8 cellular contexts compared by ENCODE assay signal in genomic region chr7:151081170-151082101, GRCh38. TPM values are rescaled to one million over a fixed set of nuclear protein-coding genes. Genes with fewer than 3 reads are reported as not detected.
DNase-seq lines count a peak whose midpoint lies in the region; ATAC-seq and TF ChIP-seq lines count a peak whose summit lies in the region.

No MANE protein-coding gene starts in this region.

- no peaks in the 10 kb centered on the region; the same call in 1 of the 2 replicates for H4K20me1 ChIP-seq in SK-N-SH (ENCODE audit: insufficient read depth)

- DNase-seq in SK-N-SH (peak; percentile 63), RWPE2 (ENCODE audit: low spot score) (peak; percentile 55), fibroblast of gingiva (ENCODE audit: low read depth) (peak; percentile 39), osteocyte (ENCODE audit: extremely low spot score, unreplicated experiment) (no peak), HUDEP-2 (lab: John Stamatoyannopoulos, UW; ENCODE audit: unreplicated experiment in 76 of 76) (no peak), NAMALWA (ENCODE audit: low spot score) (no peak)

- H3K9me3 Mint-ChIP-seq in osteocyte (ENCODE audit: unreplicated experiment) = no peaks in the 10 kb centered on the region

- H3K4me3 ChIP-seq in SK-N-SH (ENCODE audit: low read depth in 2 of 2, low read length in 1 of 2) (peak overlapping the region; percentile 94 to 99), RWPE2 (ENCODE audit: severe bottlenecking) (peak overlapping the region; percentile 96)

- CTCF ChIA-PET in SK-N-SH (lab: Yijun Ruan, JAX) = interaction anchor here (0.7 to 21.3 kb wide), 6 partner anchors 13 to 70 kb away, joined by 3 to 474 read pairs (median 8); partner anchors contain the start of genes CDK5 and SLC4A2

- H3K4me2 ChIP-seq in SK-N-SH = peak overlapping the region; percentile 98

- no peaks in the 10 kb centered on the region for H3K9me2 ChIP-seq in SK-N-SH

- no peaks in the 10 kb centered on the region for H3K27me3 Mint-ChIP-seq in osteocyte (ENCODE audit: unreplicated experiment)

- ATAC-seq in SK-N-SH treated with all-trans-retinoic acid at 6 μM for 48 hours (no peak; the same call in 2 of the 3 replicates), RWPE2 (ENCODE audit: low read depth) (peak; percentile 16), GM19452 (IDR thresholded peaks at IDR 0.05; ENCODE audit: unreplicated experiment) (no peak)

- POLR2A ChIA-PET in SK-N-SH (lab: Yijun Ruan, JAX) = interaction anchor here (0.6 to 1.5 kb wide), 8 partner anchors 13 to 151 kb away, joined by 3 to 7 read pairs (median 4); partner anchors contain the start of genes ABCB8 and CHPF2

- peaks cover 31 to 51% of the 10 kb centered on the region in 2 experiments for H3K4me1 ChIP-seq in SK-N-SH (ENCODE audit: control insufficient read depth in 1 of 2, insufficient read depth in 2 of 2, low read depth in 1 of 2, low read length in 1 of 2)
- H3K4me1 ChIP-seq in RWPE2 (ENCODE audit: insufficient read depth, poor library complexity, severe bottlenecking) = peaks cover 6% of the 10 kb centered on the region

- TF ChIP-seq CTCF in SK-N-SH (IDR thresholded peaks at IDR 0.05) (no peak), RWPE2 (IDR thresholded peaks at IDR 0.05; ENCODE audit: poor library complexity, severe bottlenecking) (no peak), osteocyte (IDR thresholded peaks at IDR 0.05) (no peak)

- peaks cover 48% of the 10 kb centered on the region for H3K79me2 ChIP-seq in SK-N-SH (ENCODE audit: insufficient read depth)

- peak overlapping the region; percentile 96 for H3K9ac ChIP-seq in SK-N-SH

- TF ChIP-seq EP300 in SK-N-SH (IDR thresholded peaks at IDR 0.05; ENCODE audit: borderline replicate concordance in 1 of 2, low read depth in 1 of 2, low read length in 1 of 2) = no peak

- H3K4me1 Mint-ChIP-seq in osteocyte (ENCODE audit: unreplicated experiment) = peaks cover 57% of the 10 kb centered on the region

- H3K36me3 ChIP-seq in SK-N-SH (replicated peaks in 1 of 2; ENCODE audit: control insufficient read depth in 1 of 2, insufficient read depth in 2 of 2, low read length in 1 of 2) (peaks cover 7 to 38% of the 10 kb centered on the region in 2 experiments), RWPE2 (ENCODE audit: low read depth) (peaks cover 7% of the 10 kb centered on the region)

- 49% methylated on average over 47 of the region's 64 CpGs for WGBS in SK-N-SH (ENCODE audit: low lambda C conversion rate)

- H3K27ac ChIP-seq in SK-N-SH (ENCODE audit: low read depth in 2 of 2, low read length in 1 of 2) (peak overlapping the region; percentile 78 to 92), RWPE2 (ENCODE audit: poor library complexity, severe bottlenecking) (peak overlapping the region; percentile 87)

- 0 out of 2 replicates have a peak overlapping the region, but pooled peaks have one; percentile 24 for H2AFZ ChIP-seq in SK-N-SH (ENCODE audit: low read depth)

- H3K9me3 ChIP-seq in SK-N-SH (no peaks in the 10 kb centered on the region), RWPE2 (ENCODE audit: severe bottlenecking) (no peaks in the 10 kb centered on the region)

- TF ChIP-seq RAD21 in SK-N-SH (IDR thresholded peaks at IDR 0.05; ENCODE audit: low read length) = no peak

- H3F3A ChIP-seq in SK-N-SH (replicated peaks; ENCODE audit: insufficient read depth) = peaks cover 41% of the 10 kb centered on the region

- H3K27ac Mint-ChIP-seq in osteocyte (ENCODE audit: unreplicated experiment) = peak overlapping the region; percentile 89

- no peaks in the 10 kb centered on the region for H3K27me3 ChIP-seq in SK-N-SH (ENCODE audit: insufficient read depth)
- no peaks in the 10 kb centered on the region for H3K27me3 ChIP-seq in RWPE2 (ENCODE audit: insufficient read depth, poor library complexity, severe bottlenecking)

- H3K36me3 Mint-ChIP-seq in osteocyte (ENCODE audit: unreplicated experiment) = no peaks in the 10 kb centered on the region

- peak overlapping the region; percentile 89 for H3K4me3 Mint-ChIP-seq in osteocyte (ENCODE audit: unreplicated experiment)

TF ChIP-seq in SK-N-SH, 30 proteins besides CTCF, POLR2A, EP300 and RAD21 (continues in another document):
- no peak for TF ChIP-seq RFX5 (IDR thresholded peaks at IDR 0.05; ENCODE audit: low read length)
- no peak for TF ChIP-seq NRF1 (IDR thresholded peaks at IDR 0.05; ENCODE audit: low read depth, low read length)
- no peak for TF ChIP-seq NFIC (IDR thresholded peaks at IDR 0.05; ENCODE audit: borderline replicate concordance)
- no peak for TF ChIP-seq RCOR1 (IDR thresholded peaks at IDR 0.05; ENCODE audit: low read length)
- TF ChIP-seq SMC3 (IDR thresholded peaks at IDR 0.05; ENCODE audit: low read depth, low read length) = no peak
- no peak for TF ChIP-seq ZBTB33 (IDR thresholded peaks at IDR 0.05; ENCODE audit: borderline replicate concordance, low read depth)
- no peak for TF ChIP-seq EZH2phosphoT487 (IDR thresholded peaks at IDR 0.05; ENCODE audit: borderline replicate concordance, low read depth)

TF ChIP-seq in SK-N-SH treated with all-trans-retinoic acid at 6 μM for 48 hours, 23 proteins besides CTCF, POLR2A, EP300 and RAD21:
- TF ChIP-seq RARB (CRISPR knock-in tag; IDR thresholded peaks at IDR 0.05) = no peak

RNA-seq across cellular contexts. Expression of gene FASTK, which starts 0.8 kb away (rescaled TPM):
- polyA plus RNA-seq in SK-N-SH (2012; rRNA removed) = 125 and 148 TPM in 2 replicates
- polyA plus RNA-seq in SK-N-SH (2012; cell fraction: cytosol; rRNA removed) = 34.4 and 60.5 TPM in 2 replicates
- polyA plus RNA-seq in SK-N-SH (2012; cell fraction: nucleus; rRNA removed) = 699 and 1,159 TPM in 2 replicates
- 101 and 104 TPM in 2 replicates for total RNA-seq in osteocyte

RNA-seq across cellular contexts. Expression of gene TMUB1, which starts 1.9 kb away (rescaled TPM):
- 37.8 and 60.6 TPM in 2 replicates for polyA plus RNA-seq in SK-N-SH (2012; rRNA removed)
- polyA plus RNA-seq in SK-N-SH (2012; cell fraction: cytosol; rRNA removed) = 21.7 and 37.0 TPM in 2 replicates
- polyA plus RNA-seq in SK-N-SH (2012; cell fraction: nucleus; rRNA removed) = 58.0 and 66.2 TPM in 2 replicates
- total RNA-seq in osteocyte = 26.1 and 30.0 TPM in 2 replicates

RNA-seq across cellular contexts. Expression of gene AGAP3, which starts 4.8 kb away (rescaled TPM):
- polyA plus RNA-seq in SK-N-SH (2012; rRNA removed) = 108 and 126 TPM in 2 replicates
- 61.7 and 84.8 TPM in 2 replicates for polyA plus RNA-seq in SK-N-SH (2012; cell fraction: cytosol; rRNA removed)
- polyA plus RNA-seq in SK-N-SH (2012; cell fraction: nucleus; rRNA removed) = 361 and 701 TPM in 2 replicates
- total RNA-seq in osteocyte = 131 and 135 TPM in 2 replicates

RNA-seq across cellular contexts. Expression of gene SLC4A2, which starts 22.0 kb away (rescaled TPM):
- polyA plus RNA-seq in SK-N-SH (2012; rRNA removed) = 123 and 167 TPM in 2 replicates
- 60.6 and 67.2 TPM in 2 replicates for polyA plus RNA-seq in SK-N-SH (2012; cell fraction: cytosol; rRNA removed)
- 478 and 1,049 TPM in 2 replicates for polyA plus RNA-seq in SK-N-SH (2012; cell fraction: nucleus; rRNA removed)
- 289 and 297 TPM in 2 replicates for total RNA-seq in osteocyte

RNA-seq across cellular contexts. Expression of gene CDK5, which starts 23.7 kb away (rescaled TPM):
- polyA plus RNA-seq in SK-N-SH (2012; rRNA removed) = 123 and 125 TPM in 2 replicates
- 97.6 and 104 TPM in 2 replicates for polyA plus RNA-seq in SK-N-SH (2012; cell fraction: cytosol; rRNA removed)
- 77.3 and 91.3 TPM in 2 replicates for polyA plus RNA-seq in SK-N-SH (2012; cell fraction: nucleus; rRNA removed)
- total RNA-seq in osteocyte = 18.8 and 23.7 TPM in 2 replicates

Comparison
In these comparisons a context has a peak if more than half of its experiments do, and no peak if none do; other contexts are left out.
1. DNase-seq: peak in SK-N-SH (single experiment), RWPE2 (single experiment) and fibroblast of gingiva (single experiment); none in osteocyte (single experiment), HUDEP-2 (0 of 76) and NAMALWA (single experiment).